In the genomic region with DNA sequence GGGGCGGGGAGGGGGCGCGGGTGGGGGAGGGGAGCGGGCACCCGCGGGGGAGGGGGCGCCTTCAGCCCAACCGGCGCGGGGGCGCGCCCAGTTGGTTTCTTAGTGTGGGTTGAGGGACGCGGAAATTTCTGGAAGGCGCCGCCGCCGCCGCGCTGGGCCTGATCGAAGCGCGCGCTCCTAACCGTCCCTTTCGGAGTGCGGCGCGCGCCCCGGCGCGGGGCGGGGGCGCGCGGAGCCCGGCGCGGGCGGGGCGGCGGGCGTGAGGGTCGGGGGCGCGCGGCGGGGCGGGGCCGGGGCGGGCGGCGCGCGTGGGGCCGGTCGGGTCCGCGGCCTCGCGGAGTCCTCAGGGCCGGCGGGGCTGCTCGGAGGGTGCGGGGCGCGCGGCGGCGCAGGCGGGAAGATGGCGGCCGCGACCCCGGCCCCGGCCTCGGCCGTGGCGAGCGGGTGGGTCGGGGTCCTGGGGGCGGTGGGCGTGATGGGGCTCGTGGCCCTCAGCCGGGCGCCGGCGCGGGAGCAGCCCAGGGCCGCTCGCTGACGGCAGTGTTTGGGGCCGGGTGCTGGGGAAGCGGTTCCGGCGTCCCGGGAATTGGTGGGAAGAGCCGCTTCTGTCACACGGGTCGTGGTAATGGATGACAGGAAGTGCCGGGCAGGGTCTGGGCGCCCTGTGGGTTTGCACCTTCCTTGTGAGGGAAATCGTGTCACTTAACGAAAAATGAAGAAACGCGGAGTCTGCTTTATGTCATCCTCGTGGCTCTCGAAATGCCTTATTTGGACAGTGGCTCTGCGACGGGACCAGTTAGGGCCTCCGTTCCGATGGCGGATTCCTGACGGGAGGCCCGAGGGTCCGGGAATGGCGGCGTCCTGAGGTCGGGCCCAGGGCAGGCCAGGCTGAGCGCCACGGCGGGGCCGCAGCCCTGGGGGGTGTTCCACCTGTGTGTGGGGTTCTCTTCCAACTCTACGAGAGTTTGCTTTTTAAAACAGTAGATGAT, we compare ENCODE assay signal across 1 cellular context.
TF ChIP-seq lines count a peak whose summit lies in the region.

No MANE protein-coding gene starts in this region.

TF ChIP-seq in GM12878, 131 proteins besides CTCF, POLR2A, EP300 and RAD21 (continued from another document):
- TF ChIP-seq RELA (IDR thresholded peaks at IDR 0.05; ENCODE audit: borderline replicate concordance, partially characterized antibody) (no peak), RELB (IDR thresholded peaks at IDR 0.05; ENCODE audit: low read depth) (peak; percentile 41; the same call in 1 of the 2 replicates), RFX5 (IDR thresholded peaks at IDR 0.05; ENCODE audit: low read depth, low read length) (no peak), NR2F1 (conservative IDR thresholded peaks at IDR 0.05) (0 out of 2 replicates have a peak, but pooled peaks have one; percentile 6), PML (IDR thresholded peaks at IDR 0.05; ENCODE audit: low read length) (no peak), SKIL (IDR thresholded peaks at IDR 0.05; ENCODE audit: low read depth, poor library complexity, severe bottlenecking) (no peak), PBX3 (IDR thresholded peaks at IDR 0.05; ENCODE audit: insufficient replicate concordance, low read depth, low read length) (no peak), ATF2 (IDR thresholded peaks at IDR 0.05; ENCODE audit: low read length) (no peak), BRCA1 (IDR thresholded peaks at IDR 0.05; ENCODE audit: low read depth, low read length) (no peak), TCF7 (IDR thresholded peaks at IDR 0.05; ENCODE audit: borderline replicate concordance) (no peak), ZNF384 (IDR thresholded peaks at IDR 0.05; ENCODE audit: borderline replicate concordance, low read depth, low read length) (no peak), SUPT20H (IDR thresholded peaks at IDR 0.05; ENCODE audit: borderline replicate concordance, control insufficient read depth, low read depth, low read length) (no peak), BACH1 (IDR thresholded peaks at IDR 0.05; ENCODE audit: borderline replicate concordance) (peak; percentile 40; the same call in 1 of the 2 replicates), GABPA (IDR thresholded peaks at IDR 0.05; ENCODE audit: low read depth) (no peak), IKZF2 (IDR thresholded peaks at IDR 0.05) (peak; percentile 34 to 54; a peak in 3 of 4 replicates)
- TF ChIP-seq, protein P1, sequence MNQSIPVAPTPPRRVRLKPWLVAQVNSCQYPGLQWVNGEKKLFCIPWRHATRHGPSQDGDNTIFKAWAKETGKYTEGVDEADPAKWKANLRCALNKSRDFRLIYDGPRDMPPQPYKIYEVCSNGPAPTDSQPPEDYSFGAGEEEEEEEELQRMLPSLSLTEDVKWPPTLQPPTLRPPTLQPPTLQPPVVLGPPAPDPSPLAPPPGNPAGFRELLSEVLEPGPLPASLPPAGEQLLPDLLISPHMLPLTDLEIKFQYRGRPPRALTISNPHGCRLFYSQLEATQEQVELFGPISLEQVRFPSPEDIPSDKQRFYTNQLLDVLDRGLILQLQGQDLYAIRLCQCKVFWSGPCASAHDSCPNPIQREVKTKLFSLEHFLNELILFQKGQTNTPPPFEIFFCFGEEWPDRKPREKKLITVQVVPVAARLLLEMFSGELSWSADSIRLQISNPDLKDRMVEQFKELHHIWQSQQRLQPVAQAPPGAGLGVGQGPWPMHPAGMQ (IDR thresholded peaks at IDR 0.05; ENCODE audit: borderline replicate concordance), result no peak
- TF ChIP-seq, protein P2, sequence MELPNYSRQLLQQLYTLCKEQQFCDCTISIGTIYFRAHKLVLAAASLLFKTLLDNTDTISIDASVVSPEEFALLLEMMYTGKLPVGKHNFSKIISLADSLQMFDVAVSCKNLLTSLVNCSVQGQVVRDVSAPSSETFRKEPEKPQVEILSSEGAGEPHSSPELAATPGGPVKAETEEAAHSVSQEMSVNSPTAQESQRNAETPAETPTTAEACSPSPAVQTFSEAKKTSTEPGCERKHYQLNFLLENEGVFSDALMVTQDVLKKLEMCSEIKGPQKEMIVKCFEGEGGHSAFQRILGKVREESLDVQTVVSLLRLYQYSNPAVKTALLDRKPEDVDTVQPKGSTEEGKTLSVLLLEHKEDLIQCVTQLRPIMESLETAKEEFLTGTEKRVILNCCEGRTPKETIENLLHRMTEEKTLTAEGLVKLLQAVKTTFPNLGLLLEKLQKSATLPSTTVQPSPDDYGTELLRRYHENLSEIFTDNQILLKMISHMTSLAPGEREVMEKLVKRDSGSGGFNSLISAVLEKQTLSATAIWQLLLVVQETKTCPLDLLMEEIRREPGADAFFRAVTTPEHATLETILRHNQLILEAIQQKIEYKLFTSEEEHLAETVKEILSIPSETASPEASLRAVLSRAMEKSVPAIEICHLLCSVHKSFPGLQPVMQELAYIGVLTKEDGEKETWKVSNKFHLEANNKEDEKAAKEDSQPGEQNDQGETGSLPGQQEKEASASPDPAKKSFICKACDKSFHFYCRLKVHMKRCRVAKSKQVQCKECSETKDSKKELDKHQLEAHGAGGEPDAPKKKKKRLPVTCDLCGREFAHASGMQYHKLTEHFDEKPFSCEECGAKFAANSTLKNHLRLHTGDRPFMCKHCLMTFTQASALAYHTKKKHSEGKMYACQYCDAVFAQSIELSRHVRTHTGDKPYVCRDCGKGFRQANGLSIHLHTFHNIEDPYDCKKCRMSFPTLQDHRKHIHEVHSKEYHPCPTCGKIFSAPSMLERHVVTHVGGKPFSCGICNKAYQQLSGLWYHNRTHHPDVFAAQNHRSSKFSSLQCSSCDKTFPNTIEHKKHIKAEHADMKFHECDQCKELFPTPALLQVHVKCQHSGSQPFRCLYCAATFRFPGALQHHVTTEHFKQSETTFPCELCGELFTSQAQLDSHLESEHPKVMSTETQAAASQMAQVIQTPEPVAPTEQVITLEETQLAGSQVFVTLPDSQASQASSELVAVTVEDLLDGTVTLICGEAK (IDR thresholded peaks at IDR 0.05; ENCODE audit: borderline replicate concordance), result no peak; the same call in 1 of the 2 replicates
